10 cellular contexts compared by ENCODE assay signal in the genomic region with DNA sequence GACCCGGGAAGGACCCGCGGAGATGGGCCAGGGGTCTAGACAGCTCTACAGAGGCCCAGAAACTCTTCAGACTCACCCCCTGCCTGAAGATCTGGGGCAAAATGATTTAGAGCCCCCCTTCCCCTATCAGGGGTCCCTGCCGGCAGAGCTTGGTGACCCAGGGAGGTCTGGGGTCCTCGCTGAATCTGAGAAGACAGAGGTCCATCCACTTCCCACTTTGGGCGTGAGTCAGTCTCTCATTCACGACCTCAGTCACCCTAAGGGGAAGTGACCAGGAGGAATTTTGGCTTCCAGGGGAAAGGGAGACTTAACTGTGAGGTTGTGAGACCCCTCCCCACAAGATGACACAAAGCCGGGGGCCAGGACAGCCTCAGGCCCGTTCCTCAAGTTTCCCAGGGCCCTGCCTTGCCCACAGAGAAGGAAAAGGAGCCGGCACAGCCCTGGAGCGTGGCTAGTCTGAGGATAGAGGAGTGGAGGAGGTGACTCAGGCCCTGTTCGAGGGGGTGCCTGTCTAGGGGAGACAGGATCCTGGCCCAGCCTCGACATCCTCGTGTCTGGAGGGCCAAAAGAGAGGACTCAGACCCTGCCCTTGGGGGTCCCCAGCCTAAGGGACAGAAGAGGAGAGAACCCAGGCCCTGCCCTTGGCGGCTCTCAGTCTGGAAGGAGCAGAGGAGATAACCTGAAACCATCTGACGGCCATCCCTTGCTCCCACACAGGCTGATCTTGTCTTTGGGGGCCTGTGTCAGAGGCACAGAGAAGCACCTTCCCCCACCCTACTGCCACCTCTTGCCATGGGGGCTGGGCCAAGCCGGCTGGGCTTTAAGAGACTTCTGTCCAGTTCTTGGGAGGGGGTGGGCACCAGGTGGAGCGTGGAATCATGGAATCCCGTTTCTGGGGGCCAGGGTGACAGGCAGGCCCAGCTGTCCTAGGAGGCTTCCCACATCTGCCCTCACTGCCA. TPM values are rescaled to one million over a fixed set of nuclear protein-coding genes. Genes with fewer than 3 reads are reported as not detected.
A peak's percentile ranks its signal among the peaks of the same experiment; 100 is the strongest.
DNase-seq lines count a peak whose midpoint lies in the region; ATAC-seq and TF ChIP-seq lines count a peak whose summit lies in the region.
"Had no signal": no experiment of that assay in that cellular context is flagged by ENCODE, and none has a peak within 500 bp of the region (broad histone marks: within the 10 kb centered on the region; RNA-seq: fewer than 3 reads in every experiment).

No MANE protein-coding gene starts in this region.

- H3K4me1 ChIP-seq in HUES48 (ENCODE audit: control insufficient read depth, insufficient read depth, low read length) (peaks cover 16% of the 10 kb centered on the region), stomach (peaks cover 21 to 78% (median 60%) of the 10 kb centered on the region in 4 donors)

- H3K9ac ChIP-seq in HUES48 (ENCODE audit: low read depth, low read length) = no peak overlapping the region

- H3K36me3 ChIP-seq in HUES48 (ENCODE audit: control insufficient read depth, insufficient read depth, low read length) (no peaks in the 10 kb centered on the region; the same call in 1 of the 2 replicates), brain microvascular endothelial cell (replicated peaks) (peaks cover 12% of the 10 kb centered on the region), stomach (peaks cover 0 to 6% (median 2%) of the 10 kb centered on the region in 4 donors)

- in situ Hi-C loops in brain microvascular endothelial cell (cut with HindIII; ENCODE audit: low pct_ligation_motif_present, low sequenced_read_pairs) = no loop called here

- TF ChIP-seq CTCF in brain microvascular endothelial cell (IDR thresholded peaks at IDR 0.05; ENCODE audit: low read depth, low read length, missing control alignments) = no peak
- TF ChIP-seq CTCF in stomach (IDR thresholded peaks at IDR 0.05) = no peak

- H3K27ac ChIP-seq in HUES48 (ENCODE audit: low read depth, low read length) (no peak overlapping the region), brain microvascular endothelial cell (peak overlapping the region; percentile 92), stomach (peak overlapping the region; percentile 53 to 97 (median 90))

- DNase-seq in brain microvascular endothelial cell = peak; percentile 53
- DNase-seq in islet precursor cell = peak; percentile 67
- DNase-seq in stomach = no peak
- DNase-seq: effector CD8-positive, alpha-beta T cell; NCI-H2029 had no signal

- H3K9me3 ChIP-seq in HUES48 (ENCODE audit: control insufficient read depth, insufficient read depth, low read length) (no peaks in the 10 kb centered on the region), stomach (no peaks in the 10 kb centered on the region)

- intact Hi-C loops in stomach (cut with DNase I; ENCODE audit: low total_unique reads) = no loop called here

- TF ChIP-seq EP300 in stomach (IDR thresholded peaks at IDR 0.05) = no peak

- peaks cover 24% of the 10 kb centered on the region for H3K27me3 ChIP-seq in HUES48 (ENCODE audit: control insufficient read depth, insufficient read depth, low read length)
- H3K27me3 ChIP-seq in brain microvascular endothelial cell (replicated peaks) = no peaks in the 10 kb centered on the region
- peaks cover 0 to 10% (median 4%) of the 10 kb centered on the region in 3 donors for H3K27me3 ChIP-seq in stomach

- 41 to 63% (median 51%) methylated on average over 14 to 19 of the region's 19 CpGs for WGBS in stomach, 5 donors

- ATAC-seq in HG02884 (IDR thresholded peaks at IDR 0.05; ENCODE audit: unreplicated experiment) (no peak), HG02938 (IDR thresholded peaks at IDR 0.05; ENCODE audit: unreplicated experiment) (no peak), GM18511 (IDR thresholded peaks at IDR 0.05; ENCODE audit: unreplicated experiment) (no peak), HG03521 (IDR thresholded peaks at IDR 0.05; ENCODE audit: unreplicated experiment) (no peak)

- H3K4me3 ChIP-seq in HUES48 (ENCODE audit: low read depth, low read length) = peak overlapping the region; percentile 65
- peak overlapping the region; percentile 81 for H3K4me3 ChIP-seq in brain microvascular endothelial cell (ENCODE audit: low read depth, low read length)
- H3K4me3 ChIP-seq in stomach = peak overlapping the region; percentile 53 to 75 (median 54)

- no peak for TF ChIP-seq POLR2A in stomach (IDR thresholded peaks at IDR 0.05)

RNA-seq across cellular contexts. Expression of a gene that starts 0.9 kb away (rescaled TPM):
- 10 to 100 TPM in 4 of 5 donors, not detected in 1; 13.9 to 37.8 (median 25.4) TPM for total RNA-seq in stomach
- 10 to 100 TPM; 11.2 to 52.4 (median 16.1) TPM for polyA plus RNA-seq in stomach

RNA-seq across cellular contexts. Expression of a gene that starts 30.7 kb away (rescaled TPM):
- total RNA-seq in stomach = 100 to 1,000 TPM in 1 of 5 donors, 10 to 100 TPM in 4; 18.7 to 109 (median 37.9) TPM
- 10 to 100 TPM in 2 of 3 donors, 1 to 10 TPM in 1; 9.0 to 21.2 (median 20.4) TPM for polyA plus RNA-seq in stomach

RNA-seq across cellular contexts. Expression of a gene that starts 35.8 kb away (rescaled TPM):
- 10 to 100 TPM in 1 of 5 donors, 1 to 10 TPM in 1, under 1 TPM in 1, not detected in 2; 0.37 to 24.5 (median 6.1) TPM for total RNA-seq in stomach
- polyA plus RNA-seq in stomach = under 1 TPM; 0.31 to 0.61 (median 0.45) TPM
